Comparison of ENCODE assay signal across 24 cellular contexts in the genomic region with DNA sequence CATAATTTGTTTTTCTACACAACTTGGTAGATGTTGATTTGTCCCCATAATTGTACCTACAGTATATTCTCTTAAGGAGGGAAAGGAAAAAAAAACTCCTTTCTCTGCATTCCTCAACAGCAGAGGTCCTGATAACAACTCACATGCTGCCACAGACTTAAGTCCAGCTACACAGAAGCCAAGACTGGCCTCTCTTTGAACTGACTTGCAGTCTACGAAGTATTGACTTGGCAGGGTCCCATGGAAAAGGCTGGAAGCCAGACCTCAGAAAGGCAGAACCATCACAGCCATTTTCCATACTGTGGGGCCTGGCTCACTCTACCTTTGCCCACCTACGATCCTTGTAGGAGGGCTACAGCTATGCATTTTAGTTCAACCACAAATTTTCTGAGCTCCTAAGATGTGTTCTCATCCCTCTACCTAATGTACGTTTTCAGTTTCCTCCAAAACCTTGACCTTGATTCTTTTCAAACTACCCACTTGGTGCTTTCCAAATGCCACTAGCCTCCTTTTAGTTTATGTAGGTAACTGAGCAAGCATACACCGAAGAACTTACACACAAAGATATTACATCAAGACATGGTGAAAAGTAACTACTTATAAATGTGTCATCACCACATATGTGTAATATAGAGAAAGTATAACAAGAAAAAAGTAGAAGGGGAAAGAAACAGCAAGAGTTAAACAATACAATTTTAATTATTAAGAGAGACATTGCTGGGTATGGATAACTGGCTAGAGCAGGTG. TPM values are rescaled to one million over a fixed set of nuclear protein-coding genes. Genes with fewer than 3 reads are reported as not detected.
"Had no signal": no experiment of that assay in that cellular context is flagged by ENCODE, and none has a peak within 500 bp of the region (broad histone marks: within the 10 kb centered on the region; RNA-seq: fewer than 3 reads in every experiment).

No MANE protein-coding gene starts in this region.

- H3K27ac ChIP-seq: heart right ventricle, skin epidermis, suprapubic skin, tibial nerve had no signal

- H3K36me3 ChIP-seq: suprapubic skin had no signal

- H3K9me3 ChIP-seq: heart right ventricle, mucosa of descending colon, suprapubic skin, tibial nerve had no signal

- ATAC-seq: activated T-cell treated with anti-CD3 and anti-CD28 coated beads, Interleukin-2, amount 50 U/mL, for 4 hours; esophagus mucosa; left lobe of liver; mucosa of descending colon; natural killer cell treated with Interleukin-12 subunit alpha and Interleukin-12 subunit beta and Interleukin-15 and Interleukin-18, amount 100 ng/mL, for 72 hours; sciatic nerve had no signal

- H3K27me3 ChIP-seq: heart right ventricle, suprapubic skin, tibial nerve had no signal

- H3K4me1 ChIP-seq: suprapubic skin, tibial nerve had no signal

- DNase-seq: activated CD4-positive, alpha-beta T cell treated with anti-CD3 and anti-CD28 coated beads for 4 hours; activated CD4-positive, alpha-beta T cell treated with anti-CD3 and anti-CD28 coated beads, Interleukin-2, amount 50 U/mL, for 4 hours; activated CD8-positive, alpha-beta memory T cell treated with anti-CD3 and anti-CD28 coated beads, Interleukin-2, amount 50 U/mL, for 48 hours; activated naive CD4-positive, alpha-beta T cell; activated T-cell treated with anti-CD3 and anti-CD28 coated beads, Interleukin-2, amount 50 U/mL, for 4 hours; aorta; central memory CD4-positive, alpha-beta T cell; endodermal cell; foreskin melanocyte; heart right ventricle; kidney glomerular epithelial cell; mesendoderm; mucosa of descending colon; stimulated activated CD4-positive, alpha-beta T cell treated with anti-CD3 and anti-CD28 coated beads, Interleukin-12 subunit alpha, Interleukin-12 subunit beta, amount 100 ng/mL, for 4 hours; stimulated activated CD4-positive, alpha-beta T cell treated with anti-CD3 and anti-CD28 coated beads, Interleukin-4, amount 100 ng/mL, for 1 hour had no signal

- H3K4me3 ChIP-seq: heart right ventricle, lung, mucosa of descending colon, skin epidermis, suprapubic skin, tibial nerve had no signal

RNA-seq across cellular contexts. Expression of a gene that starts 12.2 kb away (rescaled TPM):
- total RNA-seq: myocyte; natural killer cell treated with Interleukin-12 subunit alpha and Interleukin-12 subunit beta and Interleukin-15 and Interleukin-18, amount 100 ng/mL, for 72 hours had no signal
